Comparison of ENCODE assay signal across 9 cellular contexts in the genomic region with DNA sequence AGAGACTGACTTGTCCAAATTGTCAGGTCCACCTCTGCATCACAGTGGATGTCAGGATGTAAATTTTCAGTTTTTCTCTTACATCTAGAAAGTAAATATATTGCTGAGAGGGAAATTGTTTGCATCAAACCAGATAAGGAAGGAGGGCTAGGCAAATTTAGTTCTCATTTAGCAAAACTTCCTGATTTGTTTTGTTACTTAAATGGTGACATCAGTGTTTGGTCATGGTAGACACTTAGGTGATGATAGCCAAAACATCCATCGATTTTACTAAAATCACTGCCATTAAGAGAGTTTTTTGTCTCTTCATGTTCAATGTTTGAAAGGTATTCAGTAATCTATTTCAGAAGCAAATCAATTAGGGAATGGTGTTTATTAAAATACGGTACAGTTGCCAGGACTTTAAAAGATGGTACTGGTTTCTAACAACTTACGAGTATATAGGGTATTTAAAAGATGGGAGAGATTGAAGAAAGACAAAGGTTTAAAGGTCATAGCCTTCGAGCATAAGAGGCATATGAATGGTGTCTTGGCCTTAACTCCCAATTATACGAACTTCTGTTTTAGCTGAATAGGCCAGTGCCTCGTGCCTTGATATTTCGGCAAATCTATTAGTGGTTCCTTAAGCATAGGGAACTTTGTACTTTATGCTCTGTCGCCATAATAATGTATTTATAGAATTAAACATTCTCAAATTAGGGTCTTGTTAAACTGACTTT. TPM values are rescaled to one million over a fixed set of nuclear protein-coding genes. Genes with fewer than 3 reads are reported as not detected.
DNase-seq lines count a peak whose midpoint lies in the region; ATAC-seq and TF ChIP-seq lines count a peak whose summit lies in the region.
"Had no signal": no experiment of that assay in that cellular context is flagged by ENCODE, and none has a peak within 500 bp of the region (broad histone marks: within the 10 kb centered on the region; RNA-seq: fewer than 3 reads in every experiment).

No MANE protein-coding gene starts in this region.

- peaks cover 39 to 48% of the 10 kb centered on the region in 2 donors for H3K36me3 Mint-ChIP-seq in CD14-positive monocyte
- H3K36me3 Mint-ChIP-seq in central memory CD8-positive, alpha-beta T cell (ENCODE audit: insufficient read depth): peaks cover 37% of the 10 kb centered on the region
- peaks cover 50% of the 10 kb centered on the region for H3K36me3 Mint-ChIP-seq in natural killer cell treated with Interleukin-12 subunit alpha and Interleukin-12 subunit beta and Interleukin-15 and Interleukin-18, amount 100 ng/mL, for 72 hours

- no peaks in the 10 kb centered on the region for H3F3A ChIP-seq in Loucy (ENCODE audit: low read depth)

- peaks cover 38% of the 10 kb centered on the region for H3K4me1 ChIP-seq in Loucy (ENCODE audit: insufficient read depth, low read length, poor library complexity, severe bottlenecking)

- H2AFZ ChIP-seq in Loucy (ENCODE audit: low read length): no peak overlapping the region

- peak overlapping the region; percentile 100 for H3K4me3 Mint-ChIP-seq in CD14-positive monocyte
- H3K4me3 Mint-ChIP-seq in central memory CD8-positive, alpha-beta T cell: peak overlapping the region; percentile 96
- H3K4me3 Mint-ChIP-seq in natural killer cell treated with Interleukin-12 subunit alpha and Interleukin-12 subunit beta and Interleukin-15 and Interleukin-18, amount 100 ng/mL, for 72 hours: peak overlapping the region; percentile 97

- H3K9me2 ChIP-seq in Loucy (replicated peaks; ENCODE audit: low read depth, low read length): no peaks in the 10 kb centered on the region

- peaks cover 50% of the 10 kb centered on the region for H3K4me1 Mint-ChIP-seq in CD14-positive monocyte
- H3K4me1 Mint-ChIP-seq in central memory CD8-positive, alpha-beta T cell: peaks cover 53% of the 10 kb centered on the region
- H3K4me1 Mint-ChIP-seq in natural killer cell treated with Interleukin-12 subunit alpha and Interleukin-12 subunit beta and Interleukin-15 and Interleukin-18, amount 100 ng/mL, for 72 hours (ENCODE audit: low read depth in 2 of 2): peaks cover 48 to 65% of the 10 kb centered on the region in 2 donors

- peak overlapping the region; percentile 81 for H3K4me3 ChIP-seq in Loucy (ENCODE audit: low read length, poor library complexity, severe bottlenecking)

- peak overlapping the region; percentile 80 for H3K9ac ChIP-seq in Loucy (ENCODE audit: low read depth, low read length, poor library complexity, severe bottlenecking)

- intact Hi-C loops in CD14-positive monocyte (cut with micrococcal nuclease): loop anchor here (2.0 kb wide), 3 partner anchors 13 to 43 kb away; no protein-coding TSS in a partner anchor
- intact Hi-C loops in left colon (cut with DNase I, micrococcal nuclease): no loop called here

- peaks cover 49% of the 10 kb centered on the region for H4K20me1 ChIP-seq in Loucy (ENCODE audit: insufficient read depth, low read length, poor library complexity, severe bottlenecking)

- peaks cover 0 to 2% (median 0%) of the 10 kb centered on the region in 7 donors for H3K9me3 Mint-ChIP-seq in CD14-positive monocyte
- no peaks in the 10 kb centered on the region for H3K9me3 Mint-ChIP-seq in central memory CD8-positive, alpha-beta T cell
- H3K9me3 Mint-ChIP-seq in natural killer cell treated with Interleukin-12 subunit alpha and Interleukin-12 subunit beta and Interleukin-15 and Interleukin-18, amount 100 ng/mL, for 72 hours: no peaks in the 10 kb centered on the region

- no peaks in the 10 kb centered on the region for H3K27me3 ChIP-seq in Loucy (ENCODE audit: insufficient read depth, low read length, poor library complexity, severe bottlenecking)

- H3K27ac Mint-ChIP-seq in CD14-positive monocyte: peak overlapping the region in 4 of 7 donors; percentile 28 to 98 (median 73)
- peak overlapping the region; percentile 97 for H3K27ac Mint-ChIP-seq in central memory CD8-positive, alpha-beta T cell (ENCODE audit: low read depth)
- peak overlapping the region; percentile 96 to 98 for H3K27ac Mint-ChIP-seq in natural killer cell treated with Interleukin-12 subunit alpha and Interleukin-12 subunit beta and Interleukin-15 and Interleukin-18, amount 100 ng/mL, for 72 hours

- H3K79me2 ChIP-seq in Loucy (ENCODE audit: insufficient read depth, low read length): peaks cover 67% of the 10 kb centered on the region

- DNase-seq in CD14-positive monocyte (ENCODE audit: low spot score): no peak
- no peak for DNase-seq in central memory CD8-positive, alpha-beta T cell (ENCODE audit: low spot score in 2 of 2)
- DNase-seq in natural killer cell treated with Interleukin-12 subunit alpha and Interleukin-12 subunit beta and Interleukin-15 and Interleukin-18, amount 100 ng/mL, for 72 hours (ENCODE audit: low spot score): no peak
- no peak for DNase-seq in left colon
- no peak for DNase-seq in SW 1271 (lab: John Stamatoyannopoulos, UW)
- DNase-seq in islet precursor cell: no peak
- DNase-seq: caudate nucleus had no signal

- no peak for ATAC-seq in central memory CD8-positive, alpha-beta T cell (replicated peaks; ENCODE audit: extremely low read depth, poor library complexity, severe bottlenecking)
- no peak for ATAC-seq in natural killer cell treated with Interleukin-12 subunit alpha and Interleukin-12 subunit beta and Interleukin-15 and Interleukin-18, amount 100 ng/mL, for 72 hours
- ATAC-seq in HG02759 (IDR thresholded peaks at IDR 0.05; ENCODE audit: unreplicated experiment) (no peak), left colon (no peak)

- H3K9me3 ChIP-seq in Loucy (ENCODE audit: insufficient read depth, low read depth, low read length): no peaks in the 10 kb centered on the region

- H3K27me3 Mint-ChIP-seq in CD14-positive monocyte (ENCODE audit: low read depth in 3 of 3): peaks cover 0 to 3% (median 0%) of the 10 kb centered on the region in 3 donors
- no peaks in the 10 kb centered on the region for H3K27me3 Mint-ChIP-seq in central memory CD8-positive, alpha-beta T cell
- H3K27me3 Mint-ChIP-seq in natural killer cell treated with Interleukin-12 subunit alpha and Interleukin-12 subunit beta and Interleukin-15 and Interleukin-18, amount 100 ng/mL, for 72 hours: no peaks in the 10 kb centered on the region

- peak overlapping the region; percentile 97 for H3K4me2 ChIP-seq in Loucy (ENCODE audit: low read depth, low read length, poor library complexity, severe bottlenecking)

- TF ChIP-seq CTCF in CD14-positive monocyte (IDR thresholded peaks at IDR 0.05) (no peak), Loucy (conservative IDR thresholded peaks at IDR 0.05; ENCODE audit: low read length) (no peak)

- no peaks in the 10 kb centered on the region for H3K36me3 ChIP-seq in Loucy (ENCODE audit: insufficient read depth, low read length)

RNA-seq across cellular contexts. Expression of a gene that starts 3.0 kb away (rescaled TPM):
- polyA plus RNA-seq in CD14-positive monocyte: 10 to 100 TPM; 13.7 to 29.0 TPM
- 10 to 100 TPM; 57.1 to 91.7 TPM for total RNA-seq in natural killer cell treated with Interleukin-12 subunit alpha and Interleukin-12 subunit beta and Interleukin-15 and Interleukin-18, amount 100 ng/mL, for 72 hours
- total RNA-seq in left colon: 10 to 100 TPM; 13.8 to 19.8 TPM

RNA-seq across cellular contexts. Expression of a gene that starts 57.7 kb away (rescaled TPM):
- polyA plus RNA-seq in CD14-positive monocyte: 10 to 100 TPM; 40.9 to 46.9 TPM
- 10 to 100 TPM; 26.9 to 70.4 TPM for total RNA-seq in natural killer cell treated with Interleukin-12 subunit alpha and Interleukin-12 subunit beta and Interleukin-15 and Interleukin-18, amount 100 ng/mL, for 72 hours
- 1 to 10 TPM; 5.3 to 7.5 TPM for total RNA-seq in left colon

Comparison
In these comparisons a context has a peak if more than half of its experiments do, and no peak if none do; other contexts are left out.
1. intact Hi-C loops: an anchor here in CD14-positive monocyte (2.0 kb wide); none called in left colon.